ENCODE assay signal across 12 cellular contexts in the genomic region with DNA sequence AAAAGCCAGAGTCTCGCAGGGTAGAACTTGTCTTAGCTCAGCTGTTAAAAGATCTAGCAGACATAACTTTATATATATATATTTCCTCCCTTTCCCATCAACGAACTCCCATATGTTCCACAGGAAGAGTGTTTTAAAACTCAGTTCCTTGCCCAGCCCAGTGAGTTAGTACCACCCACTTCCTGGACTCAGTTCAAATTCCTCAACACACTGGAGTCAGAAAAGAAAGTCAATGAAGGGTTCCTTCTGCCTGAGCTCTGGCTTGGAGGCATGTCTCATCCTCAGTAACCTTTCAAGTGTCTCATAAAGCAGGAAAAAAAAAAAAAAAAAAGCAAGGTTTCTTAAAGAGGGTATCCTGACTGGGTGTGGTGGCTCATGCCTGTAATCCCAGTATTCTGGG. TPM values are rescaled to one million over a fixed set of nuclear protein-coding genes. Genes with fewer than 3 reads are reported as not detected.
DNase-seq lines count a peak whose midpoint lies in the region; ATAC-seq and TF ChIP-seq lines count a peak whose summit lies in the region.
"Had no signal": no experiment of that assay in that cellular context is flagged by ENCODE, and none has a peak within 500 bp of the region (broad histone marks: within the 10 kb centered on the region; RNA-seq: fewer than 3 reads in every experiment).

No MANE protein-coding gene starts in this region.

- H3K4me3 ChIP-seq in right cardiac atrium (ENCODE audit: low read length) (no peak overlapping the region), subcutaneous abdominal adipose tissue (ENCODE audit: low read depth in 1 of 5, low read length in 5 of 5) (no peak overlapping the region), BE2C (ENCODE audit: low read depth, low read length) (no peak overlapping the region), WERI-Rb-1 (ENCODE audit: low read depth, low read length) (no peak overlapping the region)
- H3K4me3 ChIP-seq: vagina had no signal

- H3K4me1 ChIP-seq in right cardiac atrium (ENCODE audit: control insufficient read depth, insufficient read depth, low read length) (peaks cover 19% of the 10 kb centered on the region), subcutaneous abdominal adipose tissue (ENCODE audit: control insufficient read depth in 5 of 5, insufficient read depth in 5 of 5, low read length in 5 of 5) (peaks cover 8 to 60% (median 53%) of the 10 kb centered on the region in 5 donors), BE2C (peaks cover 20% of the 10 kb centered on the region)

- no peak for ATAC-seq in activated CD8-positive, alpha-beta memory T cell treated with anti-CD3 and anti-CD28 coated beads, Interleukin-2, amount 10 ng/mL, durations not matched to agents 7 days and 5 days
- ATAC-seq in activated naive CD8-positive, alpha-beta T cell treated with anti-CD3 and anti-CD28 coated beads, Interleukin-2, amount 50 U/mL, for 24 hours, result no peak
- ATAC-seq in right cardiac atrium (peak; percentile 57 to 78), GM21447 (IDR thresholded peaks at IDR 0.05; ENCODE audit: unreplicated experiment) (no peak)

- 40% methylated on average over 2 of the region's 2 CpGs for WGBS in right cardiac atrium

- no peak overlapping the region for H3K4me3 Mint-ChIP-seq in activated CD8-positive, alpha-beta memory T cell treated with anti-CD3 and anti-CD28 coated beads, Interleukin-2, amount 10 ng/mL, durations not matched to agents 7 days and 5 days
- H3K4me3 Mint-ChIP-seq in activated naive CD8-positive, alpha-beta T cell treated with anti-CD3 and anti-CD28 coated beads, Interleukin-2, amount 50 U/mL, for 24 hours, result no peak overlapping the region

- no peak for DNase-seq in activated CD8-positive, alpha-beta memory T cell treated with anti-CD3 and anti-CD28 coated beads, Interleukin-2, amount 10 ng/mL, durations not matched to agents 7 days and 5 days
- no peak for DNase-seq in activated CD8-positive, alpha-beta memory T cell treated with anti-CD3 and anti-CD28 coated beads for 24 hours
- DNase-seq in activated naive CD8-positive, alpha-beta T cell treated with anti-CD3 and anti-CD28 coated beads, Interleukin-2, amount 50 U/mL, for 24 hours, result no peak
- DNase-seq in right cardiac atrium (no peak), BE2C (no peak), WERI-Rb-1 (no peak)
- DNase-seq: NCI-H1694 had no signal

- intact Hi-C loops in right cardiac atrium (cut with DNase I), result no loop called here

- TF ChIP-seq CTCF in BE2C (IDR thresholded peaks at IDR 0.05; ENCODE audit: low read depth, low read length), result no peak
- TF ChIP-seq CTCF in WERI-Rb-1 (IDR thresholded peaks at IDR 0.05; ENCODE audit: low read depth, low read length), result no peak

- CTCF ChIA-PET in activated CD8-positive, alpha-beta memory T cell treated with anti-CD3 and anti-CD28 coated beads, Interleukin-2, amount 10 ng/mL, durations not matched to agents 7 days and 5 days (lab: Charles Lee), result interaction anchor here (0.7 to 1.6 kb wide), 3 partner anchors 23 to 175 kb away, joined by 3 to 7 read pairs (median 3); no protein-coding TSS in a partner anchor

- no peaks in the 10 kb centered on the region for H3K27me3 ChIP-seq in right cardiac atrium (ENCODE audit: control insufficient read depth, insufficient read depth)
- no peaks in the 10 kb centered on the region for H3K27me3 ChIP-seq in subcutaneous abdominal adipose tissue (ENCODE audit: control insufficient read depth in 5 of 5, insufficient read depth in 4 of 5, low read length in 5 of 5)
- H3K27me3 ChIP-seq in BE2C, result no peaks in the 10 kb centered on the region
- H3K27me3 ChIP-seq in WERI-Rb-1 (ENCODE audit: insufficient read depth, low read depth, severe bottlenecking), result no peaks in the 10 kb centered on the region
- H3K27me3 ChIP-seq: vagina had no signal

- no peaks in the 10 kb centered on the region for H3K9me3 Mint-ChIP-seq in activated CD8-positive, alpha-beta memory T cell treated with anti-CD3 and anti-CD28 coated beads, Interleukin-2, amount 10 ng/mL, durations not matched to agents 7 days and 5 days (ENCODE audit: low read depth)
- H3K9me3 Mint-ChIP-seq in activated naive CD8-positive, alpha-beta T cell treated with anti-CD3 and anti-CD28 coated beads, Interleukin-2, amount 50 U/mL, for 24 hours, result no peaks in the 10 kb centered on the region

- peaks cover 69% of the 10 kb centered on the region for H3K4me1 Mint-ChIP-seq in activated CD8-positive, alpha-beta memory T cell treated with anti-CD3 and anti-CD28 coated beads, Interleukin-2, amount 10 ng/mL, durations not matched to agents 7 days and 5 days
- peaks cover 81% of the 10 kb centered on the region for H3K4me1 Mint-ChIP-seq in activated naive CD8-positive, alpha-beta T cell treated with anti-CD3 and anti-CD28 coated beads, Interleukin-2, amount 50 U/mL, for 24 hours

- H3K9me3 ChIP-seq in right cardiac atrium (ENCODE audit: control insufficient read depth, low read length) (no peaks in the 10 kb centered on the region), subcutaneous abdominal adipose tissue (ENCODE audit: control insufficient read depth in 5 of 5, low read length in 5 of 5) (no peaks in the 10 kb centered on the region), BE2C (no peaks in the 10 kb centered on the region), WERI-Rb-1 (ENCODE audit: severe bottlenecking) (no peaks in the 10 kb centered on the region)
- H3K9me3 ChIP-seq: vagina had no signal

- H3K27ac ChIP-seq in right cardiac atrium (ENCODE audit: low read length), result no peak overlapping the region
- H3K27ac ChIP-seq in subcutaneous abdominal adipose tissue (ENCODE audit: low read depth, low read length), result peak overlapping the region; percentile 62
- no peak overlapping the region for H3K27ac ChIP-seq in WERI-Rb-1
- H3K27ac ChIP-seq: C4-2B, vagina had no signal

- H3K9ac ChIP-seq in subcutaneous abdominal adipose tissue (ENCODE audit: low read length in 5 of 5), result peak overlapping the region in 1 of 5 donors; percentile 25

- H3K27ac Mint-ChIP-seq in activated CD8-positive, alpha-beta memory T cell treated with anti-CD3 and anti-CD28 coated beads, Interleukin-2, amount 10 ng/mL, durations not matched to agents 7 days and 5 days, result peak overlapping the region; percentile 71
- peak overlapping the region; percentile 59 for H3K27ac Mint-ChIP-seq in activated naive CD8-positive, alpha-beta T cell treated with anti-CD3 and anti-CD28 coated beads, Interleukin-2, amount 50 U/mL, for 24 hours

- H3K36me3 ChIP-seq in subcutaneous abdominal adipose tissue (ENCODE audit: control insufficient read depth in 5 of 5, insufficient read depth in 5 of 5, low read length in 5 of 5), result peaks cover 17 to 42% (median 28%) of the 10 kb centered on the region in 5 donors
- peaks cover 45% of the 10 kb centered on the region for H3K36me3 ChIP-seq in BE2C
- H3K36me3 ChIP-seq in WERI-Rb-1, result peaks cover 83% of the 10 kb centered on the region

- peaks cover 71% of the 10 kb centered on the region for H3K36me3 Mint-ChIP-seq in activated CD8-positive, alpha-beta memory T cell treated with anti-CD3 and anti-CD28 coated beads, Interleukin-2, amount 10 ng/mL, durations not matched to agents 7 days and 5 days
- H3K36me3 Mint-ChIP-seq in activated naive CD8-positive, alpha-beta T cell treated with anti-CD3 and anti-CD28 coated beads, Interleukin-2, amount 50 U/mL, for 24 hours (ENCODE audit: low read depth), result peaks cover 76% of the 10 kb centered on the region

- H3K27me3 Mint-ChIP-seq in activated CD8-positive, alpha-beta memory T cell treated with anti-CD3 and anti-CD28 coated beads, Interleukin-2, amount 10 ng/mL, durations not matched to agents 7 days and 5 days, result no peaks in the 10 kb centered on the region
- H3K27me3 Mint-ChIP-seq in activated naive CD8-positive, alpha-beta T cell treated with anti-CD3 and anti-CD28 coated beads, Interleukin-2, amount 50 U/mL, for 24 hours, result no peaks in the 10 kb centered on the region

RNA-seq across cellular contexts. Expression of a gene that starts 15.6 kb away (rescaled TPM):
- 100 to 1,000 TPM; 678 to 780 TPM for total RNA-seq in activated CD8-positive, alpha-beta memory T cell treated with anti-CD3 and anti-CD28 coated beads, Interleukin-2, amount 10 ng/mL, durations not matched to agents 7 days and 5 days
- 100 to 1,000 TPM; 202 to 594 (median 262) TPM for total RNA-seq in right cardiac atrium
- polyA plus RNA-seq in right cardiac atrium, result 391 TPM
- 577 TPM for polyA plus RNA-seq in BE2C (2012; ENCODE audit: insufficient read depth, insufficient read length, low read depth)

RNA-seq across cellular contexts. Expression of a gene that starts 21.5 kb away (rescaled TPM):
- total RNA-seq in activated CD8-positive, alpha-beta memory T cell treated with anti-CD3 and anti-CD28 coated beads, Interleukin-2, amount 10 ng/mL, durations not matched to agents 7 days and 5 days, result under 1 TPM in 1 of 2 experiments, not detected in 1; 0.09 TPM
- total RNA-seq in right cardiac atrium, result under 1 TPM; 0.09 to 0.88 (median 0.18) TPM
- not detected for polyA plus RNA-seq in right cardiac atrium
- polyA plus RNA-seq in BE2C (2012; ENCODE audit: insufficient read depth, insufficient read length, low read depth), result not detected
- total RNA-seq: vagina had no signal

RNA-seq across cellular contexts. Expression of a gene that starts 29.8 kb away (rescaled TPM):
- not detected for total RNA-seq in activated CD8-positive, alpha-beta memory T cell treated with anti-CD3 and anti-CD28 coated beads, Interleukin-2, amount 10 ng/mL, durations not matched to agents 7 days and 5 days
- total RNA-seq in right cardiac atrium, result not detected
- not detected for polyA plus RNA-seq in right cardiac atrium
- polyA plus RNA-seq in BE2C (2012; ENCODE audit: insufficient read depth, insufficient read length, low read depth), result not detected
- total RNA-seq: vagina had no signal
- polyA plus RNA-seq: neural cell had no signal

RNA-seq across cellular contexts. Expression of a gene that starts 44.4 kb away (rescaled TPM):
- 100 to 1,000 TPM; 162 to 201 TPM for total RNA-seq in activated CD8-positive, alpha-beta memory T cell treated with anti-CD3 and anti-CD28 coated beads, Interleukin-2, amount 10 ng/mL, durations not matched to agents 7 days and 5 days
- total RNA-seq in right cardiac atrium, result 100 to 1,000 TPM; 103 to 112 (median 107) TPM
- 67.6 TPM for polyA plus RNA-seq in right cardiac atrium
- 165 TPM for polyA plus RNA-seq in BE2C (2012; ENCODE audit: insufficient read depth, insufficient read length, low read depth)

Comparison
In these comparisons a context has a peak if more than half of its experiments do, and no peak if none do; other contexts are left out.
1. ATAC-seq: peak in right cardiac atrium (2 of 2); none in activated CD8-positive, alpha-beta memory T cell treated with anti-CD3 and anti-CD28 coated beads, Interleukin-2, amount 10 ng/mL, durations not matched to agents 7 days and 5 days (single experiment), activated naive CD8-positive, alpha-beta T cell treated with anti-CD3 and anti-CD28 coated beads, Interleukin-2, amount 50 U/mL, for 24 hours (single experiment) and GM21447 (single experiment).